4 cellular contexts compared by ENCODE assay signal in the genomic region with DNA sequence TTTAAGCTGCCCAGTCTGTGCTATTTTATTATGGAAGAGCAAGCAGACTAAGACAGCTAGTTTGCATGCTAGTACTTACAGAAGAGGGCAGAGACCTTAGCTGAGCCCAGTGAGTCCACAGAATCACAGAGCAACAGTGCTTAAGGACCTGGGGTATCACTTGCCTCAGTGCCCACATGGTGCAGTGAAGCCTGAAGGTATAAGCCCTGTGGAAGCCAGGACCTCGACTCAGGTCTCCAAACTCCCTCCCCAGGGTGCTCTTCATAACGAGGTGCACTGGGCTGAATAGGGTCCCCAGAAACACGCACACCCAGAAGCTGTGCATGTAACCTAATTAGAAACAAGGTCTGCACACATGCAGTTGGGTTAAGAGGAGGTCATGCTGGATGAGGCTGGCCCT.
"Had no signal": no experiment of that assay in that cellular context is flagged by ENCODE, and none has a peak within 500 bp of the region (broad histone marks: within the 10 kb centered on the region; RNA-seq: fewer than 3 reads in every experiment).

No MANE protein-coding gene starts in this region.

- DNase-seq: H9, HCEC 1CT, IMR-90 had no signal

- H3K4me1 Mint-ChIP-seq: GM23338 had no signal

- ATAC-seq: GM23338 had no signal

- H3K27ac Mint-ChIP-seq: GM23338, H9 had no signal

- H3K4me3 Mint-ChIP-seq: GM23338, H9 had no signal
